In genomic region chr19:35655600-35655999, GRCh38 we compare ENCODE assay signal across 19 cellular contexts. TPM values are rescaled to one million over a fixed set of nuclear protein-coding genes. Genes with fewer than 3 reads are reported as not detected.
DNase-seq lines count a peak whose midpoint lies in the region; ATAC-seq and TF ChIP-seq lines count a peak whose summit lies in the region.
"Had no signal": no experiment of that assay in that cellular context is flagged by ENCODE, and none has a peak within 500 bp of the region (broad histone marks: within the 10 kb centered on the region; RNA-seq: fewer than 3 reads in every experiment).

No MANE protein-coding gene starts in this region.

- no peak for ATAC-seq in activated CD4-positive, alpha-beta T cell treated with anti-CD3 and anti-CD28 coated beads for 36 hours
- ATAC-seq in T-helper 17 cell: no peak
- no peak for ATAC-seq in HG03159 (IDR thresholded peaks at IDR 0.05; ENCODE audit: unreplicated experiment)
- ATAC-seq: GM23338 had no signal

- no peak overlapping the region for H3K4me3 Mint-ChIP-seq in activated CD4-positive, alpha-beta T cell treated with anti-CD3 and anti-CD28 coated beads for 36 hours
- H3K4me3 Mint-ChIP-seq in activated naive CD4-positive, alpha-beta T cell treated with anti-CD3 and anti-CD28 coated beads, Interleukin-2, amount 50 U/mL, for 24 hours: no peak overlapping the region
- H3K4me3 Mint-ChIP-seq in activated naive CD4-positive, alpha-beta T cell treated with anti-CD3 and anti-CD28 coated beads, Interleukin-2, amount 10 ng/mL, durations not matched to agents 7 days and 5 days: no peak overlapping the region
- H3K4me3 Mint-ChIP-seq in T-helper 17 cell: no peak overlapping the region
- H3K4me3 Mint-ChIP-seq in neural crest cell: peak overlapping the region; percentile 15
- H3K4me3 Mint-ChIP-seq: CD14-positive monocyte; CD4-positive, alpha-beta memory T cell; GM23338; HFFc6 had no signal

- no peak for TF ChIP-seq CTCF in neural crest cell (conservative IDR thresholded peaks at IDR 0.05)

- CTCF ChIA-PET in activated CD4-positive, alpha-beta T cell treated with anti-CD3 and anti-CD28 coated beads for 36 hours (lab: Charles Lee): interaction anchor here (0.6 kb wide), 1 partner anchor 194 kb away, joined by 3 read pairs; no protein-coding TSS in a partner anchor
- CTCF ChIA-PET in activated naive CD4-positive, alpha-beta T cell treated with anti-CD3 and anti-CD28 coated beads, Interleukin-2, amount 10 ng/mL, durations not matched to agents 7 days and 5 days (lab: Charles Lee): no interaction called here

- H3K4me1 Mint-ChIP-seq in activated CD4-positive, alpha-beta T cell treated with anti-CD3 and anti-CD28 coated beads for 36 hours: peaks cover 12% of the 10 kb centered on the region
- peaks cover 23% of the 10 kb centered on the region for H3K4me1 Mint-ChIP-seq in activated naive CD4-positive, alpha-beta T cell treated with anti-CD3 and anti-CD28 coated beads, Interleukin-2, amount 50 U/mL, for 24 hours
- H3K4me1 Mint-ChIP-seq in activated naive CD4-positive, alpha-beta T cell treated with anti-CD3 and anti-CD28 coated beads, Interleukin-2, amount 10 ng/mL, durations not matched to agents 7 days and 5 days: peaks cover 7% of the 10 kb centered on the region
- peaks cover 10% of the 10 kb centered on the region for H3K4me1 Mint-ChIP-seq in T-helper 17 cell
- no peaks in the 10 kb centered on the region for H3K4me1 Mint-ChIP-seq in neural crest cell
- H3K4me1 Mint-ChIP-seq: GM23338 had no signal

- peak overlapping the region; percentile 0 for H3K27ac Mint-ChIP-seq in activated CD4-positive, alpha-beta T cell treated with anti-CD3 and anti-CD28 coated beads for 36 hours
- peak overlapping the region; percentile 65 for H3K27ac Mint-ChIP-seq in activated naive CD4-positive, alpha-beta T cell treated with anti-CD3 and anti-CD28 coated beads, Interleukin-2, amount 50 U/mL, for 24 hours
- no peak overlapping the region for H3K27ac Mint-ChIP-seq in activated naive CD4-positive, alpha-beta T cell treated with anti-CD3 and anti-CD28 coated beads, Interleukin-2, amount 10 ng/mL, durations not matched to agents 7 days and 5 days
- H3K27ac Mint-ChIP-seq in T-helper 17 cell (peak overlapping the region; percentile 49), neural crest cell (ENCODE audit: unreplicated experiment) (no peak overlapping the region)
- H3K27ac Mint-ChIP-seq: GM23338, HFFc6 had no signal

- POLR2A ChIA-PET in activated CD4-positive, alpha-beta T cell treated with anti-CD3 and anti-CD28 coated beads for 36 hours (lab: Charles Lee): no interaction called here

- H3K9me3 Mint-ChIP-seq in activated CD4-positive, alpha-beta T cell treated with anti-CD3 and anti-CD28 coated beads for 36 hours (ENCODE audit: low read depth): no peaks in the 10 kb centered on the region
- H3K9me3 Mint-ChIP-seq in activated naive CD4-positive, alpha-beta T cell treated with anti-CD3 and anti-CD28 coated beads, Interleukin-2, amount 50 U/mL, for 24 hours: no peaks in the 10 kb centered on the region
- H3K9me3 Mint-ChIP-seq in activated naive CD4-positive, alpha-beta T cell treated with anti-CD3 and anti-CD28 coated beads, Interleukin-2, amount 10 ng/mL, durations not matched to agents 7 days and 5 days: no peaks in the 10 kb centered on the region
- no peaks in the 10 kb centered on the region for H3K9me3 Mint-ChIP-seq in neural crest cell
- H3K9me3 Mint-ChIP-seq: CD14-positive monocyte, GM23338, HFFc6 had no signal

- intact Hi-C loops in activated CD4-positive, alpha-beta T cell treated with anti-CD3 and anti-CD28 coated beads for 36 hours (cut with DNase I, micrococcal nuclease): no loop called here

- H3K9me3 ChIP-seq in T-helper 17 cell (ENCODE audit: control insufficient read depth, low read length, poor library complexity, severe bottlenecking): no peaks in the 10 kb centered on the region
- H3K9me3 ChIP-seq: BLaER1 had no signal

- H3K36me3 Mint-ChIP-seq in activated CD4-positive, alpha-beta T cell treated with anti-CD3 and anti-CD28 coated beads for 36 hours (ENCODE audit: low read depth): peaks cover 52% of the 10 kb centered on the region
- H3K36me3 Mint-ChIP-seq in activated naive CD4-positive, alpha-beta T cell treated with anti-CD3 and anti-CD28 coated beads, Interleukin-2, amount 50 U/mL, for 24 hours: peaks cover 14% of the 10 kb centered on the region
- peaks cover 53% of the 10 kb centered on the region for H3K36me3 Mint-ChIP-seq in activated naive CD4-positive, alpha-beta T cell treated with anti-CD3 and anti-CD28 coated beads, Interleukin-2, amount 10 ng/mL, durations not matched to agents 7 days and 5 days
- peaks cover 8% of the 10 kb centered on the region for H3K36me3 Mint-ChIP-seq in T-helper 17 cell (ENCODE audit: low read depth)
- peaks cover 14% of the 10 kb centered on the region for H3K36me3 Mint-ChIP-seq in neural crest cell (ENCODE audit: low read depth)

- H3K27me3 Mint-ChIP-seq in activated CD4-positive, alpha-beta T cell treated with anti-CD3 and anti-CD28 coated beads for 36 hours: no peaks in the 10 kb centered on the region
- H3K27me3 Mint-ChIP-seq in activated naive CD4-positive, alpha-beta T cell treated with anti-CD3 and anti-CD28 coated beads, Interleukin-2, amount 50 U/mL, for 24 hours: no peaks in the 10 kb centered on the region
- H3K27me3 Mint-ChIP-seq in activated naive CD4-positive, alpha-beta T cell treated with anti-CD3 and anti-CD28 coated beads, Interleukin-2, amount 10 ng/mL, durations not matched to agents 7 days and 5 days: no peaks in the 10 kb centered on the region
- H3K27me3 Mint-ChIP-seq in T-helper 17 cell (no peaks in the 10 kb centered on the region), neural crest cell (ENCODE audit: low read depth) (no peaks in the 10 kb centered on the region)
- H3K27me3 Mint-ChIP-seq: CD4-positive, alpha-beta memory T cell had no signal

- no peak for DNase-seq in activated CD4-positive, alpha-beta T cell treated with anti-CD3 and anti-CD28 coated beads for 36 hours
- no peak for DNase-seq in activated CD4-positive, alpha-beta T cell treated with anti-CD3 and anti-CD28 coated beads for 48 hours
- no peak for DNase-seq in activated naive CD4-positive, alpha-beta T cell treated with anti-CD3 and anti-CD28 coated beads, Interleukin-2, amount 10 ng/mL, durations not matched to agents 7 days and 5 days
- DNase-seq in T-helper 17 cell: no peak
- no peak for DNase-seq in neural crest cell (ENCODE audit: low read depth, low spot score)
- DNase-seq in NAMALWA (ENCODE audit: low spot score): no peak
- DNase-seq: CD4-positive, alpha-beta memory T cell; DMS153; DMS79; GDM1; HCEC 1CT; HFFc6 had no signal

RNA-seq across cellular contexts. Expression of gene COX6B1, which starts 7.5 kb away (rescaled TPM):
- 100 to 1,000 TPM; 385 to 437 TPM for total RNA-seq in activated CD4-positive, alpha-beta T cell treated with anti-CD3 and anti-CD28 coated beads for 36 hours
- total RNA-seq in T-helper 17 cell (100 to 1,000 TPM; 194 to 206 TPM), neural crest cell (329 and 339 TPM in 2 replicates)

RNA-seq across cellular contexts. Expression of gene UPK1A, which starts 10.7 kb away (rescaled TPM):
- 1 to 10 TPM; 1.2 to 1.8 TPM for total RNA-seq in activated CD4-positive, alpha-beta T cell treated with anti-CD3 and anti-CD28 coated beads for 36 hours
- under 1 TPM in 1 of 2 donors, not detected in 1; 0.44 TPM for total RNA-seq in T-helper 17 cell
- total RNA-seq in neural crest cell: not detected in 2 replicates
- total RNA-seq: A673, Daoy had no signal

RNA-seq across cellular contexts. Expression of gene ETV2, which starts 14.1 kb away (rescaled TPM):
- 1 to 10 TPM in 1 of 2 experiments, under 1 TPM in 1; 0.37 to 1.1 TPM for total RNA-seq in activated CD4-positive, alpha-beta T cell treated with anti-CD3 and anti-CD28 coated beads for 36 hours
- under 1 TPM; 0.50 to 0.52 TPM for total RNA-seq in T-helper 17 cell
- 1.7 and 1.8 TPM in 2 replicates for total RNA-seq in neural crest cell
- total RNA-seq: Daoy had no signal

RNA-seq across cellular contexts. Expression of gene RBM42, which starts 26.8 kb away (rescaled TPM):
- total RNA-seq in activated CD4-positive, alpha-beta T cell treated with anti-CD3 and anti-CD28 coated beads for 36 hours: 10 to 100 TPM; 87.5 to 94.4 TPM
- total RNA-seq in T-helper 17 cell (10 to 100 TPM; 39.6 to 40.8 TPM), neural crest cell (88.1 and 96.8 TPM in 2 replicates)

RNA-seq across cellular contexts. Expression of gene HAUS5, which starts 43.1 kb away (rescaled TPM):
- 10 to 100 TPM; 39.7 to 41.0 TPM for total RNA-seq in activated CD4-positive, alpha-beta T cell treated with anti-CD3 and anti-CD28 coated beads for 36 hours
- 10 to 100 TPM; 24.0 to 27.0 TPM for total RNA-seq in T-helper 17 cell
- 52.8 and 55.9 TPM in 2 replicates for total RNA-seq in neural crest cell

Comparison
In these comparisons a context has a peak if more than half of its experiments do, and no peak if none do; other contexts are left out.
1. H3K27ac Mint-ChIP-seq: peak in activated CD4-positive, alpha-beta T cell treated with anti-CD3 and anti-CD28 coated beads for 36 hours (single experiment), activated naive CD4-positive, alpha-beta T cell treated with anti-CD3 and anti-CD28 coated beads, Interleukin-2, amount 50 U/mL, for 24 hours (single experiment) and T-helper 17 cell (single experiment); none in activated naive CD4-positive, alpha-beta T cell treated with anti-CD3 and anti-CD28 coated beads, Interleukin-2, amount 10 ng/mL, durations not matched to agents 7 days and 5 days (single experiment) and neural crest cell (single experiment).